Comparison of ENCODE assay signal across 14 cellular contexts in the genomic region with DNA sequence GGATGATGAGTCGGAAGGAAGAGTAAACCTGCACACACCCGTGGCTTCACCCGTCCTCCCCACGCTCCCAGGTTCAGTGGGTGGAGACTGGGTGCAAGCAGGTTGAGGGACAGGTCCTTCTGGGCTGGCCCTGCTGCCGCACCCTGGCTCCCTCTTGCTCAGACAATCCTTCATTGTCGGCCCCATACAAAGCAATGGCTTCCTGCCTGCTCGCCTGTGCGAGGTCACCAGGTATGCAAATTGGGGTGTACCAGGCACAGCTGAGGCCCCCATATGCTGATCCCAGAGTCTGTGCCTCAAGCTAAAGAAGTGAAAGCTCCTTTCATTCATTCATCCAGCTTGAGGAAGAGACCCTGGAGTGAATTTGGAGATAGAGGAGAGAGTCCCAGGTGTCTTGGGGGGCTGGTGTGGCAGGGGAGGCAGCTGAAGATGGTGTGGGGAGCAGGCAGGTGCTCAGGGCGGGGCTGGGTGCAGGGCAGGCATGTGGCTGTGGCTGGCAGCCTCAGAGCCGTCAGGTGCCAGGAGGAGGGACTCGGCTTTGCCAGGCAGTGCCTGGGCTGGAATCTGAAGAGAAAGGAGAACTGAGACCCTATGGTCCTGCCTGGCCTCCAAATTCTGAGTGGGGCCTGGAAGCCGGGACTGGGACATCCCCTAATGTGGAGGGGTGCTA. TPM values are rescaled to one million over a fixed set of nuclear protein-coding genes. Genes with fewer than 3 reads are reported as not detected.
A peak's percentile ranks its signal among the peaks of the same experiment; 100 is the strongest.
DNase-seq lines count a peak whose midpoint lies in the region; ATAC-seq and TF ChIP-seq lines count a peak whose summit lies in the region.
"Had no signal": no experiment of that assay in that cellular context is flagged by ENCODE, and none has a peak within 500 bp of the region (broad histone marks: within the 10 kb centered on the region; RNA-seq: fewer than 3 reads in every experiment).

No MANE protein-coding gene starts in this region.

- peak; percentile 36 for DNase-seq in Calu3
- peak; percentile 60 for DNase-seq in HT-29 (ENCODE audit: low spot score)
- DNase-seq in body of pancreas = peak; percentile 36 to 70 (median 62)
- DNase-seq in psoas muscle = peak in 1 of 2 donors; percentile 77
- no peak for DNase-seq in COLO829 (ENCODE audit: low spot score)
- DNase-seq: activated CD8-positive, alpha-beta memory T cell treated with anti-CD3 and anti-CD28 coated beads for 24 hours; DMS53; endodermal cell; IMR-90; NCI-H2171 had no signal

- H3K27ac ChIP-seq in body of pancreas (peak overlapping the region in 1 of 4 donors; percentile 56), psoas muscle (peak overlapping the region; percentile 87)
- H3K27ac ChIP-seq: SK-N-MC had no signal

- H3K4me3 Mint-ChIP-seq in Calu3 (ENCODE audit: low read depth, unreplicated experiment) = peak overlapping the region; percentile 8
- H3K4me3 Mint-ChIP-seq: endodermal cell; natural killer cell treated with Interleukin-12 subunit alpha and Interleukin-12 subunit beta and Interleukin-15 and Interleukin-18, amount 100 ng/mL, for 72 hours had no signal

- H3K27ac Mint-ChIP-seq in Calu3 (ENCODE audit: unreplicated experiment) = peak overlapping the region; percentile 6
- H3K27ac Mint-ChIP-seq: endodermal cell had no signal

- BruUV-seq in Calu3 (replicated peaks; lab: Mats Ljungman, UMichigan) = no TSS peak

- H3K4me3 ChIP-seq in body of pancreas = no peak overlapping the region
- H3K4me3 ChIP-seq in psoas muscle = peak overlapping the region; percentile 33
- H3K4me3 ChIP-seq: SK-N-MC had no signal

- CTCF ChIA-PET in Calu3 (lab: Charles Lee) = interaction anchor here (0.6 to 0.7 kb wide), 2 partner anchors 9 to 20 kb away, joined by 3 read pairs; no protein-coding TSS in a partner anchor

- H3K36me3 Mint-ChIP-seq in Calu3 (ENCODE audit: insufficient read depth, unreplicated experiment) = peaks cover 48% of the 10 kb centered on the region
- H3K36me3 Mint-ChIP-seq: natural killer cell treated with Interleukin-12 subunit alpha and Interleukin-12 subunit beta and Interleukin-15 and Interleukin-18, amount 100 ng/mL, for 72 hours had no signal

- H3K9me3 Mint-ChIP-seq in Calu3 (ENCODE audit: low read depth, unreplicated experiment) = no peaks in the 10 kb centered on the region
- H3K9me3 Mint-ChIP-seq: endodermal cell; natural killer cell treated with Interleukin-12 subunit alpha and Interleukin-12 subunit beta and Interleukin-15 and Interleukin-18, amount 100 ng/mL, for 72 hours had no signal

- no peak for TF ChIP-seq POLR2A in body of pancreas (IDR thresholded peaks at IDR 0.05)

- H3K9me3 ChIP-seq in body of pancreas (no peaks in the 10 kb centered on the region), psoas muscle (no peaks in the 10 kb centered on the region)

- ATAC-seq in body of pancreas = no peak
- ATAC-seq in psoas muscle = peak in 3 of 4 donors; percentile 46 to 48 (median 46)
- no peak for ATAC-seq in HG02678 (IDR thresholded peaks at IDR 0.05; ENCODE audit: unreplicated experiment)
- ATAC-seq in HG03457 (IDR thresholded peaks at IDR 0.05; ENCODE audit: unreplicated experiment) = no peak
- ATAC-seq: natural killer cell treated with Interleukin-12 subunit alpha and Interleukin-12 subunit beta and Interleukin-15 and Interleukin-18, amount 100 ng/mL, for 72 hours had no signal

- no peak for TF ChIP-seq CTCF in Calu3 (IDR thresholded peaks at IDR 0.05; ENCODE audit: unreplicated experiment)
- TF ChIP-seq CTCF in body of pancreas (IDR thresholded peaks at IDR 0.05) = no peak
- no peak for TF ChIP-seq CTCF in psoas muscle (IDR thresholded peaks at IDR 0.05)

- peaks cover 38% of the 10 kb centered on the region for H3K4me1 Mint-ChIP-seq in Calu3 (ENCODE audit: low read depth, unreplicated experiment)

- H3K27me3 ChIP-seq in body of pancreas (no peaks in the 10 kb centered on the region), psoas muscle (ENCODE audit: insufficient read depth in 3 of 3, low read length in 2 of 3) (peaks cover 0 to 2% (median 0%) of the 10 kb centered on the region in 3 donors)

- H3K36me3 ChIP-seq in body of pancreas (replicated peaks in 1 of 2; ENCODE audit: insufficient read depth in 1 of 2, low read depth in 2 of 2) = no peaks in the 10 kb centered on the region
- no peaks in the 10 kb centered on the region for H3K36me3 ChIP-seq in psoas muscle (ENCODE audit: insufficient read depth in 1 of 2, low read depth in 1 of 2)

- H3K4me1 ChIP-seq in body of pancreas (peaks cover 48% of the 10 kb centered on the region), psoas muscle (peaks cover 47% of the 10 kb centered on the region)

- intact Hi-C loops in Calu3 (cut with micrococcal nuclease; ENCODE audit: unreplicated experiment) = no loop called here
- intact Hi-C loops in body of pancreas (cut with DNase I) = no loop called here
- intact Hi-C loops in psoas muscle (cut with DNase I) = no loop called here

- H3K27me3 Mint-ChIP-seq in Calu3 (ENCODE audit: unreplicated experiment) = no peaks in the 10 kb centered on the region
- H3K27me3 Mint-ChIP-seq: natural killer cell treated with Interleukin-12 subunit alpha and Interleukin-12 subunit beta and Interleukin-15 and Interleukin-18, amount 100 ng/mL, for 72 hours had no signal

- WGBS in body of pancreas, 2 donors = 41 to 61% methylated on average over 12 of the region's 12 CpGs
- 61 to 70% (median 67%) methylated on average over 12 of the region's 12 CpGs for WGBS in psoas muscle, 3 donors

RNA-seq across cellular contexts. Expression of a gene that starts 4.7 kb away (rescaled TPM):
- total RNA-seq in Calu3 (2022) = 51.9 and 63.9 TPM in 2 replicates
- 78.8 and 83.4 TPM in 2 replicates for total RNA-seq in HT-29 (2014; rRNA removed; shearing (Covaris generic))
- 1 to 10 TPM; 2.6 to 6.2 TPM for total RNA-seq in body of pancreas
- total RNA-seq in psoas muscle = 10 to 100 TPM in 1 of 4 donors, 1 to 10 TPM in 3; 5.3 to 12.8 (median 8.7) TPM
- 10 to 100 TPM in 2 of 3 donors, 1 to 10 TPM in 1; 9.8 to 38.5 (median 17.5) TPM for polyA plus RNA-seq in psoas muscle

Comparison
In these comparisons a context has a peak if more than half of its experiments do, and no peak if none do; other contexts are left out.
1. ATAC-seq: peak in psoas muscle (3 of 4); none in body of pancreas (single experiment), HG02678 (single experiment) and HG03457 (single experiment).